ENCODE assay signal across 25 cellular contexts in the genomic region with DNA sequence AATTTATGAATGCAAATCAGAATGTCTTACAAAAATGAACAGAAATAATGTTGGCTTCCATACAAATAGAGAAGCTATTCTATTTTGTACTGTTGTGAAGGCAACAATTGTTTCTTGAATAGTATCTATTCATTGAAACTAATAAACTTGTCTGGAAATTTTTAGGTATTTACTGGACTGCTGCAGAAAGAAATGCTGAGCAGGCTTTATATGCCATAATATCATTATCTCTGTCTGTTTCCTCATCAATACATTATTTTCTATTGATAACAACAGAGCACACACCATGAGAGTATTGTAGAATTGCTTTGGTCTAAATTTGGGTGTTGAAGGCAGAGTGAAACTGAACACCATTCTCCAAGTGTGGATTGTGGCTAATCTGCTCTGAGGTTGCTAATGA.
"Had no signal": no experiment of that assay in that cellular context is flagged by ENCODE, and none has a peak within 500 bp of the region (broad histone marks: within the 10 kb centered on the region; RNA-seq: fewer than 3 reads in every experiment).

No MANE protein-coding gene starts in this region.

- FAIRE-seq: endothelial cell of umbilical vein had no signal

- H3K27ac ChIP-seq: gastroesophageal sphincter, hepatocyte, spleen, vagina had no signal

- H3K9me3 ChIP-seq: gastroesophageal sphincter, left ventricle myocardium inferior, mucosa of descending colon, vagina had no signal

- DNase-seq: activated B cell treated with CpG ODN at 0.5 μM for 24 hours; activated CD4-positive, alpha-beta T cell treated with anti-CD3 and anti-CD28 coated beads, Interleukin-2, amount 50 U/mL, for 1 hour; activated CD8-positive, alpha-beta T cell treated with anti-CD3 and anti-CD28 coated beads for 36 hours; activated naive CD4-positive, alpha-beta T cell treated with Interleukin-2 at 50 U/mL for 16 hours; activated T-cell treated with anti-CD3 and anti-CD28 coated beads, Interleukin-2, amount 50 U/mL, for 48 hours; anterior cingulate cortex; cortex of kidney; effector memory CD8-positive, alpha-beta T cell; islet precursor cell; left ventricle myocardium inferior; mesendoderm; mucosa of descending colon; right cardiac atrium; spleen; stimulated activated CD4-positive, alpha-beta T cell treated with anti-CD3 and anti-CD28 coated beads, Interleukin-2, amount 100 ng/mL, for 48 hours; stimulated activated naive CD8-positive, alpha-beta T cell treated with anti-CD3 and anti-CD28 coated beads, Interleukin-15, Interleukin-2, amounts not matched to agents 100 U/mL and 50 U/mL, for 24 hours; T-helper 17 cell had no signal

- ATAC-seq: activated CD8-positive, alpha-beta T cell treated with anti-CD3 and anti-CD28 coated beads for 36 hours; effector memory CD8-positive, alpha-beta T cell; gastroesophageal sphincter; mucosa of descending colon; right cardiac atrium; stimulated activated naive CD8-positive, alpha-beta T cell treated with anti-CD3 and anti-CD28 coated beads, Interleukin-15, Interleukin-2, amounts not matched to agents 100 U/mL and 50 U/mL, for 24 hours; T-helper 17 cell had no signal

- H3K9me3 Mint-ChIP-seq: activated CD8-positive, alpha-beta T cell treated with anti-CD3 and anti-CD28 coated beads for 36 hours; effector memory CD8-positive, alpha-beta T cell; nephron; type B pancreatic cell had no signal

- H3K4me3 ChIP-seq: gastroesophageal sphincter, hepatocyte, left ventricle myocardium inferior, lung, mucosa of descending colon, spleen, vagina had no signal

- H3K4me3 Mint-ChIP-seq: activated B cell treated with CpG ODN at 0.5 μM for 24 hours; activated CD8-positive, alpha-beta T cell treated with anti-CD3 and anti-CD28 coated beads for 36 hours; activated naive CD8-positive, alpha-beta T cell; effector memory CD8-positive, alpha-beta T cell; nephron; T-helper 17 cell; type B pancreatic cell had no signal

- H3K27me3 Mint-ChIP-seq: activated B cell treated with CpG ODN at 0.5 μM for 24 hours; activated CD8-positive, alpha-beta T cell treated with anti-CD3 and anti-CD28 coated beads for 36 hours; activated naive CD8-positive, alpha-beta T cell; effector memory CD8-positive, alpha-beta T cell; T-helper 17 cell; type B pancreatic cell had no signal

- H3K27ac Mint-ChIP-seq: activated B cell treated with CpG ODN at 0.5 μM for 24 hours; activated CD8-positive, alpha-beta T cell treated with anti-CD3 and anti-CD28 coated beads for 36 hours; effector memory CD8-positive, alpha-beta T cell; T-helper 17 cell; type B pancreatic cell had no signal

- H3K27me3 ChIP-seq: gastroesophageal sphincter, hepatocyte, spleen, vagina had no signal

- H3K36me3 ChIP-seq: left ventricle myocardium inferior, spleen, vagina had no signal
